21 cellular contexts compared by ENCODE assay signal in genomic region chr2:152583512-152584188, GRCh38.
DNase-seq lines count a peak whose midpoint lies in the region; ATAC-seq and TF ChIP-seq lines count a peak whose summit lies in the region.
"Had no signal": no experiment of that assay in that cellular context is flagged by ENCODE, and none has a peak within 500 bp of the region (broad histone marks: within the 10 kb centered on the region; RNA-seq: fewer than 3 reads in every experiment).

No MANE protein-coding gene starts in this region.

- no peak for ATAC-seq in GM21515 (IDR thresholded peaks at IDR 0.05; ENCODE audit: unreplicated experiment)
- ATAC-seq: GM12878 had no signal

- intact Hi-C loops in cardiac septum (cut with DNase I): no loop called here

- DNase-seq in HUDEP-2 (lab: John Stamatoyannopoulos, UW; ENCODE audit: unreplicated experiment in 76 of 76) (peak in 73 of 76 experiments; percentile 33 to 95 (median 80)), erythroblast (lab: John Stamatoyannopoulos, UW) (peak; percentile 97 to 98), pulmonary artery endothelial cell (ENCODE audit: low read depth, low spot score) (peak; percentile 22), HPDE6-E6E7 (ENCODE audit: extremely low spot score) (no peak), cardiac septum (ENCODE audit: low spot score) (no peak), COR-L47 (lab: John Stamatoyannopoulos, UW) (no peak)
- DNase-seq: Caco-2; CD4-positive, alpha-beta T cell; DMS 273 treated with DMSO at 0.1 percent for 48 hours; DMS79 treated with DMSO at 0.1 percent for 48 hours; GOT3; Karpas-422; NCI-H1694; NCI-H2081; NCI-H2171; NCI-H524 treated with DMSO at 0.1 percent for 48 hours; Peyer's patch; SJCRH30 had no signal

- peak overlapping the region; percentile 41 for H3K27ac ChIP-seq in angular gyrus (ENCODE audit: low read depth, low read length)
- H3K27ac ChIP-seq: Peyer's patch, SJCRH30 had no signal

- peak; percentile 58 for TF ChIP-seq POLR2A in erythroblast (IDR thresholded peaks at IDR 0.05; ENCODE audit: low read length)

Comparison
In these comparisons a context has a peak if more than half of its experiments do, and no peak if none do; other contexts are left out.
1. DNase-seq: peak in HUDEP-2 (73 of 76), erythroblast (2 of 2) and pulmonary artery endothelial cell (single experiment); none in HPDE6-E6E7 (single experiment), cardiac septum (single experiment) and COR-L47 (single experiment).